Comparison of ENCODE assay signal across 18 cellular contexts in genomic region chr7:86999737-87000136, GRCh38.
"Had no signal": no experiment of that assay in that cellular context is flagged by ENCODE, and none has a peak within 500 bp of the region (broad histone marks: within the 10 kb centered on the region; RNA-seq: fewer than 3 reads in every experiment).

No MANE protein-coding gene starts in this region.

- H3K27ac Mint-ChIP-seq: activated T-cell treated with anti-CD3 and anti-CD28 coated beads, Interleukin-2, amount 50 U/mL, for 72 hours; natural killer cell; stimulated activated memory B cell treated with anti-CD40 and anti-IgM and Interleukin-4, amounts not matched to agents 10 μg/mL and 1 μg/mL and 100 μg/mL, for 72 hours had no signal

- H3K36me3 Mint-ChIP-seq: natural killer cell; stimulated activated memory B cell treated with anti-CD40 and anti-IgM and Interleukin-4, amounts not matched to agents 10 μg/mL and 1 μg/mL and 100 μg/mL, for 72 hours had no signal

- H3K27me3 ChIP-seq: neutrophil, pancreas, sigmoid colon, spleen, tibial artery, uterus had no signal

- DNase-seq: activated CD4-positive, alpha-beta T cell treated with anti-CD3 and anti-CD28 coated beads for 1 hour; activated effector memory CD4-positive, alpha-beta T cell treated with anti-CD3 and anti-CD28 coated beads, Interleukin-2, amount 50 U/mL, for 16 hours; activated naive CD4-positive, alpha-beta T cell treated with anti-CD3 and anti-CD28 coated beads, Interleukin-2, amount 50 U/mL, for 16 hours; activated T-cell treated with anti-CD3 and anti-CD28 coated beads, Interleukin-2, amount 50 U/mL, for 72 hours; natural killer cell; pancreas; sigmoid colon; spleen; stimulated activated CD4-positive, alpha-beta T cell treated with anti-CD3 and anti-CD28 coated beads, Interleukin-4, amount 100 ng/mL, for 4 hours; tibial artery; uterus had no signal

- H3K4me1 ChIP-seq: pancreas, uterus had no signal

- H3K27me3 Mint-ChIP-seq: stimulated activated memory B cell treated with anti-CD40 and anti-IgM and Interleukin-4, amounts not matched to agents 10 μg/mL and 1 μg/mL and 100 μg/mL, for 72 hours had no signal

- H3K9me3 Mint-ChIP-seq: activated T-cell treated with anti-CD3 and anti-CD28 coated beads, Interleukin-2, amount 50 U/mL, for 72 hours; natural killer cell; stimulated activated memory B cell treated with anti-CD40 and anti-IgM and Interleukin-4, amounts not matched to agents 10 μg/mL and 1 μg/mL and 100 μg/mL, for 72 hours had no signal

- ATAC-seq: activated T-cell treated with anti-CD3 and anti-CD28 coated beads, Interleukin-2, amount 50 U/mL, for 72 hours; left lobe of liver; natural killer cell; stimulated activated memory B cell treated with anti-CD40 and anti-IgM and Interleukin-4, amounts not matched to agents 10 μg/mL and 1 μg/mL and 100 μg/mL, for 72 hours had no signal

- H3K4me3 ChIP-seq: coronary artery, lung, pancreas, sigmoid colon, spleen, tibial artery, uterus had no signal

- H3K4me3 Mint-ChIP-seq: activated T-cell treated with anti-CD3 and anti-CD28 coated beads, Interleukin-2, amount 50 U/mL, for 72 hours; natural killer cell; stimulated activated memory B cell treated with anti-CD40 and anti-IgM and Interleukin-4, amounts not matched to agents 10 μg/mL and 1 μg/mL and 100 μg/mL, for 72 hours had no signal

- H3K36me3 ChIP-seq: neutrophil, pancreas, sigmoid colon, spleen, tibial artery had no signal

- H3K4me1 Mint-ChIP-seq: stimulated activated memory B cell treated with anti-CD40 and anti-IgM and Interleukin-4, amounts not matched to agents 10 μg/mL and 1 μg/mL and 100 μg/mL, for 72 hours had no signal

- H3K27ac ChIP-seq: coronary artery, neutrophil, pancreas, spleen, tibial artery had no signal

- H3K9me3 ChIP-seq: neutrophil, pancreas, sigmoid colon, spleen, tibial artery, uterus had no signal

- FAIRE-seq: frontal cortex, keratinocyte, pancreas had no signal
